Comparison of ENCODE assay signal across 1 cellular context in genomic region chr17:7318121-7318860, GRCh38.
TF ChIP-seq lines count a peak whose summit lies in the region.

No MANE protein-coding gene starts in this region.

TF ChIP-seq in HCT116, 20 proteins besides CTCF, POLR2A, EP300 and RAD21:
- TF ChIP-seq POLR2AphosphoS5 (IDR thresholded peaks at IDR 0.05; ENCODE audit: low read depth, low read length) (no peak), TCF7L2 (IDR thresholded peaks at IDR 0.05; ENCODE audit: borderline replicate concordance, extremely low read depth, insufficient read depth, insufficient read length) (no peak), ELF1 (IDR thresholded peaks at IDR 0.05; ENCODE audit: borderline replicate concordance, low read depth) (no peak), ZFX (IDR thresholded peaks at IDR 0.05) (no peak), FOSL1 (IDR thresholded peaks at IDR 0.05; ENCODE audit: low read depth) (no peak)
